ENCODE assay signal across 10 cellular contexts in the genomic region with DNA sequence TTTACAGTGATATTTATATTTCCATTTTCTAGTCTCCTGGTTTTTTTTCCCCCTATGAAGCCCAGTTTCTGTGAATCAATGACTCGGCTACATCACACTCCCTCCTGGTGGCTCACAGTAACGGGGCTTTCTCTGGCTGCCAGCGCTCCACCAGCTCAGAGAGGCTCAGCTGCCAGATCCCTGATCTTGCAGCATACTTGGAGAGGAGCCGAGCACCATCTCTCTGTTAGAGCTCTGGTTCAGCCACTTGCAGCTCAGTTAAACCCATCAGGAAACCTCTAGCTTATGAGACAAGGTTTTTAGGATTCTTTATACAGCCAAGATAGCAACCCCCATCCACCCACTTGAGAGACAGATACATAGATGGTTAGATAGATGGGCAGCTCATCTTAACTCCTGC.
A peak's percentile ranks its signal among the peaks of the same experiment; 100 is the strongest.
DNase-seq lines count a peak whose midpoint lies in the region; ATAC-seq lines count a peak whose summit lies in the region.
"Had no signal": no experiment of that assay in that cellular context is flagged by ENCODE, and none has a peak within 500 bp of the region (broad histone marks: within the 10 kb centered on the region; RNA-seq: fewer than 3 reads in every experiment).

No MANE protein-coding gene starts in this region.

- H3K27me3 Mint-ChIP-seq in immature natural killer cell (ENCODE audit: low read depth in 3 of 3): no peaks in the 10 kb centered on the region

- H3K9me3 Mint-ChIP-seq in immature natural killer cell: peaks cover 0 to 7% (median 0%) of the 10 kb centered on the region in 6 donors

- DNase-seq in AG08395 (ENCODE audit: low spot score) (peak; percentile 84), amniotic epithelial cell (ENCODE audit: low read depth) (peak; percentile 72), head of caudate nucleus (peak; percentile 29 to 91 (median 66)), nucleus accumbens (lab: John Stamatoyannopoulos, UW) (peak in 49 of 56 donors; percentile 5 to 79 (median 37)), immature natural killer cell (no peak)
- DNase-seq in activated CD4-positive, CD25-positive, alpha-beta regulatory T cell (lab: John Stamatoyannopoulos, UW): no peak
- DNase-seq: colonic mucosa had no signal

- intact Hi-C loops in head of caudate nucleus (cut with DNase I): no loop called here

- peaks cover 0 to 6% (median 5%) of the 10 kb centered on the region in 3 donors for H3K36me3 Mint-ChIP-seq in immature natural killer cell

- ATAC-seq in GM18909 (IDR thresholded peaks at IDR 0.05; ENCODE audit: poor library complexity, unreplicated experiment): no peak
- no peak for ATAC-seq in HG02588 (IDR thresholded peaks at IDR 0.05; ENCODE audit: unreplicated experiment)
- ATAC-seq: Panc1 had no signal

- H3K27ac Mint-ChIP-seq in immature natural killer cell: no peak overlapping the region

- H3K4me1 Mint-ChIP-seq in immature natural killer cell: no peaks in the 10 kb centered on the region

- no peak overlapping the region for H3K4me3 Mint-ChIP-seq in immature natural killer cell

Comparison
In these comparisons a context has a peak if more than half of its experiments do, and no peak if none do; other contexts are left out.
1. DNase-seq: peak in AG08395 (single experiment), amniotic epithelial cell (single experiment), head of caudate nucleus (42 of 42) and nucleus accumbens (49 of 56); none in activated CD4-positive, CD25-positive, alpha-beta regulatory T cell (0 of 4) and immature natural killer cell (0 of 3).